Comparison of ENCODE assay signal across 28 cellular contexts in genomic region chr6:68730291-68731054, GRCh38.
"Had no signal": no experiment of that assay in that cellular context is flagged by ENCODE, and none has a peak within 500 bp of the region (broad histone marks: within the 10 kb centered on the region; RNA-seq: fewer than 3 reads in every experiment).

No MANE protein-coding gene starts in this region.

- H3K9me3 Mint-ChIP-seq: activated naive CD4-positive, alpha-beta T cell treated with anti-CD3 and anti-CD28 coated beads, Interleukin-2, amount 50 U/mL, for 72 hours; memory B cell; naive thymus-derived CD4-positive, alpha-beta T cell; neural progenitor cell had no signal

- H3K4me3 Mint-ChIP-seq: activated CD4-positive, alpha-beta T cell treated with anti-CD3 and anti-CD28 coated beads for 36 hours; activated CD8-positive, alpha-beta T cell treated with anti-CD3 and anti-CD28 coated beads, Interleukin-2, amount 10 ng/mL, durations not matched to agents 7 days and 5 days; activated T-cell treated with anti-CD3 and anti-CD28 coated beads, Interleukin-2, amount 50 U/mL, for 72 hours; immature natural killer cell; memory B cell; naive thymus-derived CD4-positive, alpha-beta T cell; neural progenitor cell; stimulated activated naive B cell treated with anti-CD40 and anti-IgM and Interleukin-4, amounts not matched to agents 10 μg/mL and 1 μg/mL and 100 μg/mL, for 72 hours had no signal

- H3K27me3 ChIP-seq: body of pancreas, cardiac muscle cell, heart left ventricle, neural progenitor cell had no signal

- H3K27me3 Mint-ChIP-seq: activated CD4-positive, alpha-beta T cell treated with anti-CD3 and anti-CD28 coated beads for 36 hours; memory B cell; naive thymus-derived CD4-positive, alpha-beta T cell; stimulated activated naive B cell treated with anti-CD40 and anti-IgM and Interleukin-4, amounts not matched to agents 10 μg/mL and 1 μg/mL and 100 μg/mL, for 72 hours had no signal

- H3K4me1 Mint-ChIP-seq: activated CD4-positive, alpha-beta T cell treated with anti-CD3 and anti-CD28 coated beads for 36 hours; immature natural killer cell; memory B cell; naive thymus-derived CD4-positive, alpha-beta T cell; stimulated activated naive B cell treated with anti-CD40 and anti-IgM and Interleukin-4, amounts not matched to agents 10 μg/mL and 1 μg/mL and 100 μg/mL, for 72 hours had no signal

- DNase-seq: activated CD4-positive, alpha-beta T cell treated with anti-CD3 and anti-CD28 coated beads for 36 hours; activated CD4-positive, CD25-positive, alpha-beta regulatory T cell; activated CD8-positive, alpha-beta T cell treated with anti-CD3 and anti-CD28 coated beads, Interleukin-2, amount 10 ng/mL, durations not matched to agents 7 days and 5 days; activated naive CD4-positive, alpha-beta T cell; activated T-cell treated with anti-CD3 and anti-CD28 coated beads for 4 hours; activated T-cell treated with anti-CD3 and anti-CD28 coated beads, Interleukin-2, amount 50 U/mL, for 72 hours; anterior cingulate cortex; body of pancreas; cortex of kidney; heart left ventricle; immature natural killer cell; kidney; midbrain; naive thymus-derived CD4-positive, alpha-beta T cell; occipital lobe; right cardiac atrium; stimulated activated CD4-positive, alpha-beta T cell treated with anti-CD3 and anti-CD28 coated beads, Interleukin-15, amount 100 ng/mL, for 24 hours; stimulated activated CD4-positive, alpha-beta T cell treated with anti-CD3 and anti-CD28 coated beads, Interleukin-2, amount 100 ng/mL, for 24 hours; stimulated activated naive B cell treated with anti-CD40 and anti-IgM and Interleukin-4, amounts not matched to agents 10 μg/mL and 1 μg/mL and 100 μg/mL, for 72 hours; trophoblast cell had no signal

- H3K27ac Mint-ChIP-seq: activated CD4-positive, alpha-beta T cell treated with anti-CD3 and anti-CD28 coated beads for 36 hours; activated CD8-positive, alpha-beta T cell treated with anti-CD3 and anti-CD28 coated beads, Interleukin-2, amount 10 ng/mL, durations not matched to agents 7 days and 5 days; activated naive CD4-positive, alpha-beta T cell treated with anti-CD3 and anti-CD28 coated beads, Interleukin-2, amount 50 U/mL, for 72 hours; activated T-cell treated with anti-CD3 and anti-CD28 coated beads, Interleukin-2, amount 50 U/mL, for 72 hours; immature natural killer cell; memory B cell; naive thymus-derived CD4-positive, alpha-beta T cell; neural progenitor cell; stimulated activated naive B cell treated with anti-CD40 and anti-IgM and Interleukin-4, amounts not matched to agents 10 μg/mL and 1 μg/mL and 100 μg/mL, for 72 hours had no signal

- ATAC-seq: activated CD4-positive, alpha-beta T cell treated with anti-CD3 and anti-CD28 coated beads for 36 hours; activated CD8-positive, alpha-beta T cell treated with anti-CD3 and anti-CD28 coated beads, Interleukin-2, amount 10 ng/mL, durations not matched to agents 7 days and 5 days; activated naive CD4-positive, alpha-beta T cell treated with anti-CD3 and anti-CD28 coated beads, Interleukin-2, amount 50 U/mL, for 72 hours; activated T-cell treated with anti-CD3 and anti-CD28 coated beads, Interleukin-2, amount 50 U/mL, for 72 hours; body of pancreas; heart left ventricle; naive thymus-derived CD4-positive, alpha-beta T cell; right cardiac atrium; stimulated activated naive B cell treated with anti-CD40 and anti-IgM and Interleukin-4, amounts not matched to agents 10 μg/mL and 1 μg/mL and 100 μg/mL, for 72 hours had no signal

- FAIRE-seq: endothelial cell of umbilical vein, urothelium cell line had no signal

- H3K27ac ChIP-seq: body of pancreas, cardiac muscle cell, heart left ventricle, neural progenitor cell, parathyroid adenoma, thoracic aorta had no signal

- H3K4me3 ChIP-seq: body of pancreas, cardiac muscle cell, heart left ventricle, neural progenitor cell, thoracic aorta had no signal

- H3K36me3 Mint-ChIP-seq: activated naive CD4-positive, alpha-beta T cell treated with anti-CD3 and anti-CD28 coated beads, Interleukin-2, amount 50 U/mL, for 72 hours; immature natural killer cell; memory B cell; naive thymus-derived CD4-positive, alpha-beta T cell; neural progenitor cell; stimulated activated naive B cell treated with anti-CD40 and anti-IgM and Interleukin-4, amounts not matched to agents 10 μg/mL and 1 μg/mL and 100 μg/mL, for 72 hours had no signal
